ENCODE assay signal across 33 cellular contexts in genomic region chr15:28783466-28783865, GRCh38.
A peak's percentile ranks its signal among the peaks of the same experiment; 100 is the strongest.
DNase-seq lines count a peak whose midpoint lies in the region; ATAC-seq, FAIRE-seq and TF ChIP-seq lines count a peak whose summit lies in the region.
"Had no signal": no experiment of that assay in that cellular context is flagged by ENCODE, and none has a peak within 500 bp of the region (broad histone marks: within the 10 kb centered on the region; RNA-seq: fewer than 3 reads in every experiment).

No MANE protein-coding gene starts in this region.

- H3K4me1 ChIP-seq in RWPE2 (ENCODE audit: insufficient read depth, poor library complexity, severe bottlenecking), result peaks cover 6% of the 10 kb centered on the region
- no peaks in the 10 kb centered on the region for H3K4me1 ChIP-seq in kidney (ENCODE audit: control insufficient read depth in 1 of 2, insufficient read depth in 1 of 2, low read depth in 1 of 2, low read length in 2 of 2)
- H3K4me1 ChIP-seq: BE2C, BLaER1, Caco-2 had no signal

- no peak overlapping the region for H3K27ac ChIP-seq in RWPE2 (ENCODE audit: poor library complexity, severe bottlenecking)
- H3K27ac ChIP-seq in kidney (ENCODE audit: low read depth in 2 of 2, low read length in 2 of 2), result no peak overlapping the region
- H3K27ac ChIP-seq: 22Rv1; A549; BLaER1; BLaER1 treated with 17β-estradiol and CSF1 and Interleukin-3, amounts not matched to agents 10 nM and 100 nM; C4-2B had no signal

- no peak overlapping the region for H3K4me3 ChIP-seq in RWPE2 (ENCODE audit: severe bottlenecking)
- no peak overlapping the region for H3K4me3 ChIP-seq in kidney (ENCODE audit: low read length in 2 of 2)
- H3K4me3 ChIP-seq: A549; BLaER1; BLaER1 treated with 17β-estradiol and CSF1 and Interleukin-3, amounts not matched to agents 10 nM and 100 nM had no signal

- H3K36me3 Mint-ChIP-seq in activated T-helper 17 cell treated with anti-CD3 and anti-CD28 coated beads, Interleukin-2, amount 50 U/mL, for 72 hours (ENCODE audit: low read depth), result no peaks in the 10 kb centered on the region
- H3K36me3 Mint-ChIP-seq: CD14-positive monocyte; CD4-positive, alpha-beta memory T cell; CD4-positive, CD25-positive, alpha-beta regulatory T cell; CD8-positive, alpha-beta memory T cell; CD8-positive, alpha-beta T cell had no signal

- H3K36me3 ChIP-seq in RWPE2 (ENCODE audit: low read depth) (no peaks in the 10 kb centered on the region), kidney (ENCODE audit: control insufficient read depth in 1 of 2, insufficient read depth in 2 of 2, low read length in 2 of 2) (no peaks in the 10 kb centered on the region)
- H3K36me3 ChIP-seq: BE2C; BLaER1; BLaER1 treated with 17β-estradiol and CSF1 and Interleukin-3, amounts not matched to agents 10 nM and 100 nM had no signal

- H3K9me3 ChIP-seq in RWPE2 (ENCODE audit: severe bottlenecking) (no peaks in the 10 kb centered on the region), kidney (ENCODE audit: control insufficient read depth in 1 of 2, low read length in 2 of 2) (no peaks in the 10 kb centered on the region)
- H3K9me3 ChIP-seq: A549, BE2C, Caco-2 had no signal

- no peaks in the 10 kb centered on the region for H3K4me1 Mint-ChIP-seq in activated T-helper 17 cell treated with anti-CD3 and anti-CD28 coated beads, Interleukin-2, amount 50 U/mL, for 72 hours
- H3K4me1 Mint-ChIP-seq: B cell; CD4-positive, alpha-beta memory T cell; CD4-positive, CD25-positive, alpha-beta regulatory T cell had no signal

- FAIRE-seq in kidney (lab: Jason Lieb, UNC), result no peak
- FAIRE-seq: A204.1, A549, D721Med had no signal

- DNase-seq in RWPE2 (ENCODE audit: low spot score) (peak; percentile 49), kidney (peak; percentile 66), nucleus accumbens (lab: John Stamatoyannopoulos, UW) (no peak)
- DNase-seq: 8988T; ACHN; AML-193; BE2C; C1 segment of cervical spinal cord; Caco-2; Calu3; CD4-positive, alpha-beta memory T cell; CD4-positive, alpha-beta T cell; CD4-positive, CD25-positive, alpha-beta regulatory T cell; CD8-positive, alpha-beta memory T cell; CD8-positive, alpha-beta T cell; COR-L47; DMS 273 treated with DMSO at 0.1 percent for 48 hours; DMS153; DMS53; DMS79; DMS79 treated with DMSO at 0.1 percent for 48 hours; DND-41; EL had no signal

- intact Hi-C loops in kidney (cut with DNase I), result no loop called here

- ATAC-seq in RWPE2 (ENCODE audit: low read depth), result no peak
- ATAC-seq in activated T-helper 17 cell treated with anti-CD3 and anti-CD28 coated beads, Interleukin-2, amount 50 U/mL, for 72 hours (replicated peaks), result no peak
- ATAC-seq: A549; CD8-positive, alpha-beta T cell had no signal

- H3K27me3 ChIP-seq in RWPE2 (ENCODE audit: insufficient read depth, poor library complexity, severe bottlenecking), result peaks cover 21% of the 10 kb centered on the region
- H3K27me3 ChIP-seq: BE2C had no signal

- H3K4me3 Mint-ChIP-seq in activated T-helper 17 cell treated with anti-CD3 and anti-CD28 coated beads, Interleukin-2, amount 50 U/mL, for 72 hours, result no peak overlapping the region
- H3K4me3 Mint-ChIP-seq: B cell; CD14-positive monocyte; CD4-positive, alpha-beta memory T cell; CD4-positive, alpha-beta T cell; CD4-positive, CD25-positive, alpha-beta regulatory T cell; CD8-positive, alpha-beta memory T cell; CD8-positive, alpha-beta T cell had no signal

- H3K27ac Mint-ChIP-seq in activated T-helper 17 cell treated with anti-CD3 and anti-CD28 coated beads, Interleukin-2, amount 50 U/mL, for 72 hours, result no peak overlapping the region
- H3K27ac Mint-ChIP-seq: B cell; CD4-positive, alpha-beta memory T cell; CD4-positive, alpha-beta T cell; CD4-positive, CD25-positive, alpha-beta regulatory T cell; CD8-positive, alpha-beta memory T cell; CD8-positive, alpha-beta T cell had no signal

- H3K27me3 Mint-ChIP-seq in activated T-helper 17 cell treated with anti-CD3 and anti-CD28 coated beads, Interleukin-2, amount 50 U/mL, for 72 hours, result peaks cover 16% of the 10 kb centered on the region

- H3K9me3 Mint-ChIP-seq in activated T-helper 17 cell treated with anti-CD3 and anti-CD28 coated beads, Interleukin-2, amount 50 U/mL, for 72 hours, result no peaks in the 10 kb centered on the region
- H3K9me3 Mint-ChIP-seq: CD4-positive, alpha-beta memory T cell; CD4-positive, alpha-beta T cell; CD4-positive, CD25-positive, alpha-beta regulatory T cell; CD8-positive, alpha-beta memory T cell; CD8-positive, alpha-beta T cell had no signal

- TF ChIP-seq CTCF in RWPE2 (IDR thresholded peaks at IDR 0.05; ENCODE audit: poor library complexity, severe bottlenecking) (no peak), kidney (IDR thresholded peaks at IDR 0.05; ENCODE audit: borderline replicate concordance, extremely low read depth, insufficient read depth) (no peak)

- no peak overlapping the region for H3K9ac ChIP-seq in kidney (ENCODE audit: low read length in 2 of 2)
- H3K9ac ChIP-seq: BLaER1; BLaER1 treated with 17β-estradiol and CSF1 and Interleukin-3, amounts not matched to agents 10 nM and 100 nM had no signal

Comparison
In these comparisons a context has a peak if more than half of its experiments do, and no peak if none do; other contexts are left out.
1. DNase-seq: peak in RWPE2 (single experiment) and kidney (single experiment); none in nucleus accumbens (0 of 56).